ENCODE assay signal across 1 cellular context in the genomic region with DNA sequence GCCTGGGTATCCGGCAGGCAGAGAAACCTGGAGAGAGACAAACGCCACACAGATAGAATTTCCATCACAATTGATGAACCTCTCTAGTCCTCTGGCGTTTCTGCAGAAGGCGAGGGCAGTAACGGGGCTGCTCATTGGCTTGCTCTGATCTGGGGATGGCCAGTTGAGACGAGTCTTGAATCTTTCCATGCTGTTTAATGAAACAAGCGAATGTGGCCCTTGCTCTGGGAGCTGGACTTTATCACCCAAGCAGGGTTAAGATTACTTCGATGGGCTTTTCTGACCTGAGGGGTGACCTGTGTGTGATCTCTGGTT.
TF ChIP-seq lines count a peak whose summit lies in the region.

No MANE protein-coding gene starts in this region.

TF ChIP-seq in HCT116, 20 proteins besides CTCF, POLR2A, EP300 and RAD21 (continued from another document):
- TF ChIP-seq, protein P1, sequence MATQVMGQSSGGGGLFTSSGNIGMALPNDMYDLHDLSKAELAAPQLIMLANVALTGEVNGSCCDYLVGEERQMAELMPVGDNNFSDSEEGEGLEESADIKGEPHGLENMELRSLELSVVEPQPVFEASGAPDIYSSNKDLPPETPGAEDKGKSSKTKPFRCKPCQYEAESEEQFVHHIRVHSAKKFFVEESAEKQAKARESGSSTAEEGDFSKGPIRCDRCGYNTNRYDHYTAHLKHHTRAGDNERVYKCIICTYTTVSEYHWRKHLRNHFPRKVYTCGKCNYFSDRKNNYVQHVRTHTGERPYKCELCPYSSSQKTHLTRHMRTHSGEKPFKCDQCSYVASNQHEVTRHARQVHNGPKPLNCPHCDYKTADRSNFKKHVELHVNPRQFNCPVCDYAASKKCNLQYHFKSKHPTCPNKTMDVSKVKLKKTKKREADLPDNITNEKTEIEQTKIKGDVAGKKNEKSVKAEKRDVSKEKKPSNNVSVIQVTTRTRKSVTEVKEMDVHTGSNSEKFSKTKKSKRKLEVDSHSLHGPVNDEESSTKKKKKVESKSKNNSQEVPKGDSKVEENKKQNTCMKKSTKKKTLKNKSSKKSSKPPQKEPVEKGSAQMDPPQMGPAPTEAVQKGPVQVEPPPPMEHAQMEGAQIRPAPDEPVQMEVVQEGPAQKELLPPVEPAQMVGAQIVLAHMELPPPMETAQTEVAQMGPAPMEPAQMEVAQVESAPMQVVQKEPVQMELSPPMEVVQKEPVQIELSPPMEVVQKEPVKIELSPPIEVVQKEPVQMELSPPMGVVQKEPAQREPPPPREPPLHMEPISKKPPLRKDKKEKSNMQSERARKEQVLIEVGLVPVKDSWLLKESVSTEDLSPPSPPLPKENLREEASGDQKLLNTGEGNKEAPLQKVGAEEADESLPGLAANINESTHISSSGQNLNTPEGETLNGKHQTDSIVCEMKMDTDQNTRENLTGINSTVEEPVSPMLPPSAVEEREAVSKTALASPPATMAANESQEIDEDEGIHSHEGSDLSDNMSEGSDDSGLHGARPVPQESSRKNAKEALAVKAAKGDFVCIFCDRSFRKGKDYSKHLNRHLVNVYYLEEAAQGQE (IDR thresholded peaks at IDR 0.05; ENCODE audit: low read depth), result no peak
- no peak for TF ChIP-seq EZH2phosphoT487 (IDR thresholded peaks at IDR 0.05; ENCODE audit: borderline replicate concordance)
- no peak for TF ChIP-seq ZFX (IDR thresholded peaks at IDR 0.05)
- TF ChIP-seq EGR1 (IDR thresholded peaks at IDR 0.05; ENCODE audit: low read depth), result no peak
- TF ChIP-seq YY1 (IDR thresholded peaks at IDR 0.05; ENCODE audit: extremely low read depth, insufficient replicate concordance, low read depth, low read length), result no peak
- no peak for TF ChIP-seq JUND (IDR thresholded peaks at IDR 0.05)
- no peak for TF ChIP-seq SRF (IDR thresholded peaks at IDR 0.05; ENCODE audit: low read depth)
- no peak for TF ChIP-seq CBX3 (IDR thresholded peaks at IDR 0.05; ENCODE audit: low read depth)
- TF ChIP-seq, protein P2, sequence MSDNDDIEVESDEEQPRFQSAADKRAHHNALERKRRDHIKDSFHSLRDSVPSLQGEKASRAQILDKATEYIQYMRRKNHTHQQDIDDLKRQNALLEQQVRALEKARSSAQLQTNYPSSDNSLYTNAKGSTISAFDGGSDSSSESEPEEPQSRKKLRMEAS (IDR thresholded peaks at IDR 0.05), result no peak
- TF ChIP-seq ZNF274 (IDR thresholded peaks at IDR 0.05; ENCODE audit: low read depth, low read length), result no peak
- no peak for TF ChIP-seq ELF1 (IDR thresholded peaks at IDR 0.05; ENCODE audit: borderline replicate concordance, low read depth)
- TF ChIP-seq CEBPB (IDR thresholded peaks at IDR 0.05; ENCODE audit: low read depth), result no peak
- no peak for TF ChIP-seq ATF3 (IDR thresholded peaks at IDR 0.05)
- TF ChIP-seq SIN3A (IDR thresholded peaks at IDR 0.05; ENCODE audit: low read depth), result no peak
- no peak for TF ChIP-seq SP1 (IDR thresholded peaks at IDR 0.05; ENCODE audit: low read depth)
- no peak for TF ChIP-seq FOSL1 (IDR thresholded peaks at IDR 0.05; ENCODE audit: low read depth)
- TF ChIP-seq ZBTB33 (IDR thresholded peaks at IDR 0.05; ENCODE audit: extremely low read depth, insufficient replicate concordance, low read length), result no peak
- no peak for TF ChIP-seq EZH2 (IDR thresholded peaks at IDR 0.05)
- no peak for TF ChIP-seq POLR2AphosphoS5 (IDR thresholded peaks at IDR 0.05; ENCODE audit: low read depth, low read length)
